Comparison of ENCODE assay signal across 1 cellular context in the genomic region with DNA sequence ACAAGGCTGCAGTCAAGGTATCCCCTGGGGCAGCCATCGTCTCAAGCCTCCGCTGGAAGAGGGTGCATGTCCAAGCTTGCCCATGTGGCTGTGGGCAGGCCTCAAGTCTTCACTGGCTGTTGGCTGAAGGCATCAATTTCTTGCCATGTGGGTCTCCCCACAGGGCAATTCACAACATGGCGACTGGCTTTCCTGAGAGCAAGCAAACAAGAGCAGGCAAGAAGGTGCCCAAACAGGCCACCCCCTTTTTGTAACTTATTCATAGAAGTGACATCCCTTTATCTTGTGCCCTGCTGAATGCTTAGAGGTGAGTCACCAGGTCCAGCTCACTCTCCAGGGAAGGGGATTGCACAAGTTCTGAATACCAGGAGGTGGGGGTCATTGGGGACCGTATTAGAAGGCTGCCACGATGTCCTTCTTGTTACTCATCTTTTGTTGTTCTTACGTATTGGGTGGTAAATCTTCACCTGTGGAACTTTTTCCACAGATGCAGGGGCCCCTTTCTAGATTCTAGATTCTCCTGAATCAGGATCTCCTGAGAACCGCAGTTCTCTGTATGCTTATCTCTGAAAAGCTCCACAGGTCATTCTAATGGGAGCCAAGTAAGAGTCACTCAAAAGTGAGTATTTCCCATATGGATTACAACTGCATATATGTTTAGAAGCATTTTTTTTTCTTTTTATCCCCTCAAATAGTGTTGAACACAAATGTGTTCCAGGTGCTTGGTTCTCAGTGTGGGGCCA.
A peak's percentile ranks its signal among the peaks of the same experiment; 100 is the strongest.
TF ChIP-seq lines count a peak whose summit lies in the region.

No MANE protein-coding gene starts in this region.

TF ChIP-seq in HepG2, 621 proteins besides CTCF, POLR2A, EP300 and RAD21 (continued from another document and continues in another):
- TF ChIP-seq, protein P1, sequence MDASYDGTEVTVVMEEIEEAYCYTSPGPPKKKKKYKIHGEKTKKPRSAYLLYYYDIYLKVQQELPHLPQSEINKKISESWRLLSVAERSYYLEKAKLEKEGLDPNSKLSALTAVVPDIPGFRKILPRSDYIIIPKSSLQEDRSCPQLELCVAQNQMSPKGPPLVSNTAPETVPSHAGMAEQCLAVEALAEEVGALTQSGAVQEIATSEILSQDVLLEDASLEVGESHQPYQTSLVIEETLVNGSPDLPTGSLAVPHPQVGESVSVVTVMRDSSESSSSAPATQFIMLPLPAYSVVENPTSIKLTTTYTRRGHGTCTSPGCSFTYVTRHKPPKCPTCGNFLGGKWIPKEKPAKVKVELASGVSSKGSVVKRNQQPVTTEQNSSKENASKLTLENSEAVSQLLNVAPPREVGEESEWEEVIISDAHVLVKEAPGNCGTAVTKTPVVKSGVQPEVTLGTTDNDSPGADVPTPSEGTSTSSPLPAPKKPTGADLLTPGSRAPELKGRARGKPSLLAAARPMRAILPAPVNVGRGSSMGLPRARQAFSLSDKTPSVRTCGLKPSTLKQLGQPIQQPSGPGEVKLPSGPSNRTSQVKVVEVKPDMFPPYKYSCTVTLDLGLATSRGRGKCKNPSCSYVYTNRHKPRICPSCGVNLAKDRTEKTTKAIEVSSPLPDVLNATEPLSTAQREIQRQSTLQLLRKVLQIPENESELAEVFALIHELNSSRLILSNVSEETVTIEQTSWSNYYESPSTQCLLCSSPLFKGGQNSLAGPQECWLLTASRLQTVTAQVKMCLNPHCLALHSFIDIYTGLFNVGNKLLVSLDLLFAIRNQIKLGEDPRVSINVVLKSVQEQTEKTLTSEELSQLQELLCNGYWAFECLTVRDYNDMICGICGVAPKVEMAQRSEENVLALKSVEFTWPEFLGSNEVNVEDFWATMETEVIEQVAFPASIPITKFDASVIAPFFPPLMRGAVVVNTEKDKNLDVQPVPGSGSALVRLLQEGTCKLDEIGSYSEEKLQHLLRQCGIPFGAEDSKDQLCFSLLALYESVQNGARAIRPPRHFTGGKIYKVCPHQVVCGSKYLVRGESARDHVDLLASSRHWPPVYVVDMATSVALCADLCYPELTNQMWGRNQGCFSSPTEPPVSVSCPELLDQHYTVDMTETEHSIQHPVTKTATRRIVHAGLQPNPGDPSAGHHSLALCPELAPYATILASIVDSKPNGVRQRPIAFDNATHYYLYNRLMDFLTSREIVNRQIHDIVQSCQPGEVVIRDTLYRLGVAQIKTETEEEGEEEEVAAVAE (CRISPR knock-in tag; IDR thresholded peaks at IDR 0.05; ENCODE audit: borderline replicate concordance), result 0 out of 2 replicates have a peak, but pooled peaks have one; percentile 38
- TF ChIP-seq MYC (CRISPR knock-in tag; IDR thresholded peaks at IDR 0.05; ENCODE audit: borderline replicate concordance) (0 out of 2 replicates have a peak, but pooled peaks have one; percentile 8), JUND (CRISPR knock-in tag; IDR thresholded peaks at IDR 0.05) (peak; percentile 95), ZNF124 (CRISPR knock-in tag; IDR thresholded peaks at IDR 0.05) (0 out of 2 replicates have a peak, but pooled peaks have one; percentile 45), ZNF33A (CRISPR knock-in tag; IDR thresholded peaks at IDR 0.05; ENCODE audit: borderline replicate concordance) (no peak), PBX2 (CRISPR knock-in tag; IDR thresholded peaks at IDR 0.05) (no peak), ATF4 (CRISPR knock-in tag; IDR thresholded peaks at IDR 0.05) (peak in 1 of 2 experiments; percentile 46; a peak in 1 of 4 replicates), CEBPB (IDR thresholded peaks at IDR 0.05; ENCODE audit: borderline replicate concordance, low read depth, low read length) (peak; percentile 98), FOSL1 (CRISPR knock-in tag; IDR thresholded peaks at IDR 0.05; ENCODE audit: borderline replicate concordance) (peak; percentile 88), HNF4G (IDR thresholded peaks at IDR 0.05; ENCODE audit: borderline replicate concordance, low read depth, low read length) (peak; percentile 31; the same call in 1 of the 2 replicates), HNF4G (CRISPR knock-in tag; IDR thresholded peaks at IDR 0.05; ENCODE audit: borderline replicate concordance, low read depth) (no peak), FOXA1 (IDR thresholded peaks at IDR 0.05) (no peak), FOXA1 (CRISPR knock-in tag; IDR thresholded peaks at IDR 0.05) (peak; percentile 8; the same call in 1 of the 2 replicates), LCORL (IDR thresholded peaks at IDR 0.05) (no peak), LCORL (CRISPR knock-in tag; IDR thresholded peaks at IDR 0.05) (peak; percentile 51; the same call in 1 of the 2 replicates), TCF7L2 (IDR thresholded peaks at IDR 0.05; ENCODE audit: low read depth, low read length) (no peak), XRCC5 (optimal IDR thresholded peaks at IDR 0.05; ENCODE audit: low read length) (peak; percentile 46), HNF4A (CRISPR knock-in tag; IDR thresholded peaks at IDR 0.05) (peak; percentile 31; the same call in 1 of the 2 replicates), ELF3 (CRISPR knock-in tag; IDR thresholded peaks at IDR 0.05) (peak; percentile 32; the same call in 1 of the 2 replicates), HNRNPH1 (optimal IDR thresholded peaks at IDR 0.05; ENCODE audit: low read depth, low read length) (no peak), YY1 (IDR thresholded peaks at IDR 0.05; ENCODE audit: insufficient read depth, insufficient replicate concordance, low read depth, low read length) (peak; percentile 54), HDAC1 (CRISPR knock-in tag; IDR thresholded peaks at IDR 0.05) (peak; percentile 51), RXRB (CRISPR knock-in tag; IDR thresholded peaks at IDR 0.05; ENCODE audit: borderline replicate concordance) (peak; percentile 45; the same call in 1 of the 2 replicates), ZSCAN22 (CRISPR knock-in tag; IDR thresholded peaks at IDR 0.05) (no peak), NCOA2 (CRISPR knock-in tag; IDR thresholded peaks at IDR 0.05) (peak; percentile 24; the same call in 1 of the 2 replicates), ZNF12 (CRISPR knock-in tag; IDR thresholded peaks at IDR 0.05) (peak; percentile 87)
- TF ChIP-seq, protein P2, sequence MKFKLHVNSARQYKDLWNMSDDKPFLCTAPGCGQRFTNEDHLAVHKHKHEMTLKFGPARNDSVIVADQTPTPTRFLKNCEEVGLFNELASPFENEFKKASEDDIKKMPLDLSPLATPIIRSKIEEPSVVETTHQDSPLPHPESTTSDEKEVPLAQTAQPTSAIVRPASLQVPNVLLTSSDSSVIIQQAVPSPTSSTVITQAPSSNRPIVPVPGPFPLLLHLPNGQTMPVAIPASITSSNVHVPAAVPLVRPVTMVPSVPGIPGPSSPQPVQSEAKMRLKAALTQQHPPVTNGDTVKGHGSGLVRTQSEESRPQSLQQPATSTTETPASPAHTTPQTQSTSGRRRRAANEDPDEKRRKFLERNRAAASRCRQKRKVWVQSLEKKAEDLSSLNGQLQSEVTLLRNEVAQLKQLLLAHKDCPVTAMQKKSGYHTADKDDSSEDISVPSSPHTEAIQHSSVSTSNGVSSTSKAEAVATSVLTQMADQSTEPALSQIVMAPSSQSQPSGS (CRISPR knock-in tag; IDR thresholded peaks at IDR 0.05), result peak; percentile 84
- TF ChIP-seq, protein P3, sequence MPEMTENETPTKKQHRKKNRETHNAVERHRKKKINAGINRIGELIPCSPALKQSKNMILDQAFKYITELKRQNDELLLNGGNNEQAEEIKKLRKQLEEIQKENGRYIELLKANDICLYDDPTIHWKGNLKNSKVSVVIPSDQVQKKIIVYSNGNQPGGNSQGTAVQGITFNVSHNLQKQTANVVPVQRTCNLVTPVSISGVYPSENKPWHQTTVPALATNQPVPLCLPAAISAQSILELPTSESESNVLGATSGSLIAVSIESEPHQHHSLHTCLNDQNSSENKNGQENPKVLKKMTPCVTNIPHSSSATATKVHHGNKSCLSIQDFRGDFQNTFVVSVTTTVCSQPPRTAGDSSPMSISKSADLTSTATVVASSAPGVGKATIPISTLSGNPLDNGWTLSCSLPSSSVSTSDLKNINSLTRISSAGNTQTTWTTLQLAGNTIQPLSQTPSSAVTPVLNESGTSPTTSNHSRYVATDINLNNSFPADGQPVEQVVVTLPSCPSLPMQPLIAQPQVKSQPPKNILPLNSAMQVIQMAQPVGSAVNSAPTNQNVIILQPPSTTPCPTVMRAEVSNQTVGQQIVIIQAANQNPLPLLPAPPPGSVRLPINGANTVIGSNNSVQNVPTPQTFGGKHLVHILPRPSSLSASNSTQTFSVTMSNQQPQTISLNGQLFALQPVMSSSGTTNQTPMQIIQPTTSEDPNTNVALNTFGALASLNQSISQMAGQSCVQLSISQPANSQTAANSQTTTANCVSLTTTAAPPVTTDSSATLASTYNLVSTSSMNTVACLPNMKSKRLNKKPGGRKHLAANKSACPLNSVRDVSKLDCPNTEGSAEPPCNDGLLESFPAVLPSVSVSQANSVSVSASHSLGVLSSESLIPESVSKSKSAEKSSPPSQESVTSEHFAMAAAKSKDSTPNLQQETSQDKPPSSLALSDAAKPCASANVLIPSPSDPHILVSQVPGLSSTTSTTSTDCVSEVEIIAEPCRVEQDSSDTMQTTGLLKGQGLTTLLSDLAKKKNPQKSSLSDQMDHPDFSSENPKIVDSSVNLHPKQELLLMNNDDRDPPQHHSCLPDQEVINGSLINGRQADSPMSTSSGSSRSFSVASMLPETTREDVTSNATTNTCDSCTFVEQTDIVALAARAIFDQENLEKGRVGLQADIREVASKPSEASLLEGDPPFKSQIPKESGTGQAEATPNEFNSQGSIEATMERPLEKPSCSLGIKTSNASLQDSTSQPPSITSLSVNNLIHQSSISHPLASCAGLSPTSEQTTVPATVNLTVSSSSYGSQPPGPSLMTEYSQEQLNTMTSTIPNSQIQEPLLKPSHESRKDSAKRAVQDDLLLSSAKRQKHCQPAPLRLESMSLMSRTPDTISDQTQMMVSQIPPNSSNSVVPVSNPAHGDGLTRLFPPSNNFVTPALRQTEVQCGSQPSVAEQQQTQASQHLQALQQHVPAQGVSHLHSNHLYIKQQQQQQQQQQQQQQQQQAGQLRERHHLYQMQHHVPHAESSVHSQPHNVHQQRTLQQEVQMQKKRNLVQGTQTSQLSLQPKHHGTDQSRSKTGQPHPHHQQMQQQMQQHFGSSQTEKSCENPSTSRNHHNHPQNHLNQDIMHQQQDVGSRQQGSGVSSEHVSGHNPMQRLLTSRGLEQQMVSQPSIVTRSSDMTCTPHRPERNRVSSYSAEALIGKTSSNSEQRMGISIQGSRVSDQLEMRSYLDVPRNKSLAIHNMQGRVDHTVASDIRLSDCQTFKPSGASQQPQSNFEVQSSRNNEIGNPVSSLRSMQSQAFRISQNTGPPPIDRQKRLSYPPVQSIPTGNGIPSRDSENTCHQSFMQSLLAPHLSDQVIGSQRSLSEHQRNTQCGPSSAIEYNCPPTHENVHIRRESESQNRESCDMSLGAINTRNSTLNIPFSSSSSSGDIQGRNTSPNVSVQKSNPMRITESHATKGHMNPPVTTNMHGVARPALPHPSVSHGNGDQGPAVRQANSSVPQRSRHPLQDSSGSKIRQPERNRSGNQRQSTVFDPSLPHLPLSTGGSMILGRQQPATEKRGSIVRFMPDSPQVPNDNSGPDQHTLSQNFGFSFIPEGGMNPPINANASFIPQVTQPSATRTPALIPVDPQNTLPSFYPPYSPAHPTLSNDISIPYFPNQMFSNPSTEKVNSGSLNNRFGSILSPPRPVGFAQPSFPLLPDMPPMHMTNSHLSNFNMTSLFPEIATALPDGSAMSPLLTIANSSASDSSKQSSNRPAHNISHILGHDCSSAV (CRISPR knock-in tag; IDR thresholded peaks at IDR 0.05; ENCODE audit: borderline replicate concordance), result no peak
- TF ChIP-seq, protein P4, sequence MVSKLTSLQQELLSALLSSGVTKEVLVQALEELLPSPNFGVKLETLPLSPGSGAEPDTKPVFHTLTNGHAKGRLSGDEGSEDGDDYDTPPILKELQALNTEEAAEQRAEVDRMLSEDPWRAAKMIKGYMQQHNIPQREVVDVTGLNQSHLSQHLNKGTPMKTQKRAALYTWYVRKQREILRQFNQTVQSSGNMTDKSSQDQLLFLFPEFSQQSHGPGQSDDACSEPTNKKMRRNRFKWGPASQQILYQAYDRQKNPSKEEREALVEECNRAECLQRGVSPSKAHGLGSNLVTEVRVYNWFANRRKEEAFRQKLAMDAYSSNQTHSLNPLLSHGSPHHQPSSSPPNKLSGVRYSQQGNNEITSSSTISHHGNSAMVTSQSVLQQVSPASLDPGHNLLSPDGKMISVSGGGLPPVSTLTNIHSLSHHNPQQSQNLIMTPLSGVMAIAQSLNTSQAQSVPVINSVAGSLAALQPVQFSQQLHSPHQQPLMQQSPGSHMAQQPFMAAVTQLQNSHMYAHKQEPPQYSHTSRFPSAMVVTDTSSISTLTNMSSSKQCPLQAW (CRISPR knock-in tag; IDR thresholded peaks at IDR 0.05), result 0 out of 2 replicates have a peak, but pooled peaks have one; percentile 19
- TF ChIP-seq, protein P5, sequence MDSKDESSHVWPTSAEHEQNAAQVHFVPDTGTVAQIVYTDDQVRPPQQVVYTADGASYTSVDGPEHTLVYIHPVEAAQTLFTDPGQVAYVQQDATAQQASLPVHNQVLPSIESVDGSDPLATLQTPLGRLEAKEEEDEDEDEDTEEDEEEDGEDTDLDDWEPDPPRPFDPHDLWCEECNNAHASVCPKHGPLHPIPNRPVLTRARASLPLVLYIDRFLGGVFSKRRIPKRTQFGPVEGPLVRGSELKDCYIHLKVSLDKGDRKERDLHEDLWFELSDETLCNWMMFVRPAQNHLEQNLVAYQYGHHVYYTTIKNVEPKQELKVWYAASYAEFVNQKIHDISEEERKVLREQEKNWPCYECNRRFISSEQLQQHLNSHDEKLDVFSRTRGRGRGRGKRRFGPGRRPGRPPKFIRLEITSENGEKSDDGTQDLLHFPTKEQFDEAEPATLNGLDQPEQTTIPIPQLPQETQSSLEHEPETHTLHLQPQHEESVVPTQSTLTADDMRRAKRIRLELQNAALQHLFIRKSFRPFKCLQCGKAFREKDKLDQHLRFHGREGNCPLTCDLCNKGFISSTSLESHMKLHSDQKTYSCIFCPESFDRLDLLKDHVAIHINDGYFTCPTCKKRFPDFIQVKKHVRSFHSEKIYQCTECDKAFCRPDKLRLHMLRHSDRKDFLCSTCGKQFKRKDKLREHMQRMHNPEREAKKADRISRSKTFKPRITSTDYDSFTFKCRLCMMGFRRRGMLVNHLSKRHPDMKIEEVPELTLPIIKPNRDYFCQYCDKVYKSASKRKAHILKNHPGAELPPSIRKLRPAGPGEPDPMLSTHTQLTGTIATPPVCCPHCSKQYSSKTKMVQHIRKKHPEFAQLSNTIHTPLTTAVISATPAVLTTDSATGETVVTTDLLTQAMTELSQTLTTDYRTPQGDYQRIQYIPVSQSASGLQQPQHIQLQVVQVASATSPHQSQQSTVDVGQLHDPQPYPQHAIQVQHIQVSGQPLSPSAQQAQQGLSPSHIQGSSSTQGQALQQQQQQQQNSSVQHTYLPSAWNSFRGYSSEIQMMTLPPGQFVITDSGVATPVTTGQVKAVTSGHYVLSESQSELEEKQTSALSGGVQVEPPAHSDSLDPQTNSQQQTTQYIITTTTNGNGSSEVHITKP (CRISPR knock-in tag; IDR thresholded peaks at IDR 0.05; ENCODE audit: low read depth), result 0 out of 2 replicates have a peak, but pooled peaks have one; percentile 45
